In genomic region chr12:100185361-100185894, GRCh38 we compare ENCODE assay signal across 9 cellular contexts. TPM values are rescaled to one million over a fixed set of nuclear protein-coding genes. Genes with fewer than 3 reads are reported as not detected.
DNase-seq lines count a peak whose midpoint lies in the region; ATAC-seq and TF ChIP-seq lines count a peak whose summit lies in the region.
"Had no signal": no experiment of that assay in that cellular context is flagged by ENCODE, and none has a peak within 500 bp of the region (broad histone marks: within the 10 kb centered on the region; RNA-seq: fewer than 3 reads in every experiment).

No MANE protein-coding gene starts in this region.

- no peak for TF ChIP-seq CTCF in uterus (IDR thresholded peaks at IDR 0.05)

- POLR2A ChIA-PET in CD4-positive, alpha-beta memory T cell (lab: Charles Lee; ENCODE audit: partially characterized antibody): no interaction called here

- H3K27ac Mint-ChIP-seq in activated T-cell treated with anti-CD3 and anti-CD28 coated beads, Interleukin-2, amount 50 U/mL, for 72 hours: no peak overlapping the region
- H3K27ac Mint-ChIP-seq in CD4-positive, alpha-beta memory T cell: peak overlapping the region in 1 of 7 donors; percentile 42

- H3K4me1 Mint-ChIP-seq in activated T-cell treated with anti-CD3 and anti-CD28 coated beads, Interleukin-2, amount 50 U/mL, for 72 hours (ENCODE audit: low read depth): peaks cover 14% of the 10 kb centered on the region
- peaks cover 0 to 6% (median 4%) of the 10 kb centered on the region in 4 donors for H3K4me1 Mint-ChIP-seq in CD4-positive, alpha-beta memory T cell

- no peaks in the 10 kb centered on the region for H3K9me3 Mint-ChIP-seq in activated T-cell treated with anti-CD3 and anti-CD28 coated beads, Interleukin-2, amount 50 U/mL, for 72 hours
- H3K9me3 Mint-ChIP-seq in CD4-positive, alpha-beta memory T cell: no peaks in the 10 kb centered on the region

- peak overlapping the region; percentile 64 to 69 for H3K27ac ChIP-seq in uterus
- no peak overlapping the region for H3K27ac ChIP-seq in CD4-positive, alpha-beta memory T cell (ENCODE audit: low read depth, low read length)
- H3K27ac ChIP-seq: C4-2B had no signal

- intact Hi-C loops in uterus (cut with DNase I; ENCODE audit: low total_unique reads): no loop called here
- intact Hi-C loops in CD4-positive, alpha-beta memory T cell (cut with micrococcal nuclease): no loop called here

- peaks cover 4 to 18% of the 10 kb centered on the region in 2 donors for H3K36me3 Mint-ChIP-seq in activated T-cell treated with anti-CD3 and anti-CD28 coated beads, Interleukin-2, amount 50 U/mL, for 72 hours (ENCODE audit: insufficient read depth in 2 of 2)
- peaks cover 14 to 19% of the 10 kb centered on the region in 2 donors for H3K36me3 Mint-ChIP-seq in CD4-positive, alpha-beta memory T cell

- TF ChIP-seq POLR2A in uterus (IDR thresholded peaks at IDR 0.05): no peak

- CTCF ChIA-PET in CD4-positive, alpha-beta memory T cell (lab: Charles Lee; ENCODE audit: partially characterized antibody): interaction anchor here (1.3 kb wide), 1 partner anchor 31 kb away, joined by 3 read pairs; no protein-coding TSS in a partner anchor

- no peaks in the 10 kb centered on the region for H3K27me3 ChIP-seq in uterus
- no peaks in the 10 kb centered on the region for H3K27me3 ChIP-seq in CD4-positive, alpha-beta memory T cell (ENCODE audit: insufficient read depth, low read length)

- H3K27me3 Mint-ChIP-seq in activated T-cell treated with anti-CD3 and anti-CD28 coated beads, Interleukin-2, amount 50 U/mL, for 72 hours (ENCODE audit: low read depth): no peaks in the 10 kb centered on the region
- no peaks in the 10 kb centered on the region for H3K27me3 Mint-ChIP-seq in CD4-positive, alpha-beta memory T cell

- no peaks in the 10 kb centered on the region for H3K4me1 ChIP-seq in uterus
- H3K4me1 ChIP-seq in CD4-positive, alpha-beta memory T cell (ENCODE audit: insufficient read depth, low read length): no peaks in the 10 kb centered on the region

- no peak overlapping the region for H3K4me3 Mint-ChIP-seq in activated T-cell treated with anti-CD3 and anti-CD28 coated beads, Interleukin-2, amount 50 U/mL, for 72 hours
- no peak overlapping the region for H3K4me3 Mint-ChIP-seq in CD4-positive, alpha-beta memory T cell

- no peaks in the 10 kb centered on the region for H3K9me3 ChIP-seq in uterus
- no peaks in the 10 kb centered on the region for H3K9me3 ChIP-seq in CD4-positive, alpha-beta memory T cell (ENCODE audit: control insufficient read depth in 1 of 2, low read length in 2 of 2)

- no peaks in the 10 kb centered on the region for H3K36me3 ChIP-seq in uterus
- no peaks in the 10 kb centered on the region for H3K36me3 ChIP-seq in CD4-positive, alpha-beta memory T cell (ENCODE audit: insufficient read depth, low read length)

- no peak overlapping the region for H3K4me3 ChIP-seq in uterus
- no peak overlapping the region for H3K4me3 ChIP-seq in CD4-positive, alpha-beta memory T cell (ENCODE audit: low read length in 2 of 2)

- ATAC-seq in activated T-cell treated with anti-CD3 and anti-CD28 coated beads, Interleukin-2, amount 50 U/mL, for 72 hours (replicated peaks in 1 of 2): peak; percentile 46 to 69
- ATAC-seq in HG03135 (IDR thresholded peaks at IDR 0.05; ENCODE audit: unreplicated experiment) (peak; percentile 69), esophagus mucosa (peak; percentile 32)

- DNase-seq in activated T-cell treated with anti-CD3 and anti-CD28 coated beads, Interleukin-2, amount 50 U/mL, for 72 hours: no peak
- DNase-seq in activated T-cell treated with anti-CD3 and anti-CD28 coated beads for 4 hours (no peak), uterus (no peak), NCI-H2171 treated with DMSO at 0.1 percent for 48 hours (lab: John Stamatoyannopoulos, UW) (no peak)
- no peak for DNase-seq in stimulated activated naive CD4-positive, alpha-beta T cell treated with Interleukin-2 at 50 U/mL for 16 hours (lab: John Stamatoyannopoulos, UW)
- no peak for DNase-seq in CD4-positive, alpha-beta memory T cell

RNA-seq across cellular contexts. Expression of gene ACTR6, which starts 15.2 kb away (rescaled TPM):
- 10 to 100 TPM; 32.7 to 37.1 TPM for total RNA-seq in activated T-cell treated with anti-CD3 and anti-CD28 coated beads, Interleukin-2, amount 50 U/mL, for 72 hours
- total RNA-seq in esophagus mucosa: 20.4 TPM
- 100 to 1,000 TPM in 1 of 4 donors, 10 to 100 TPM in 3; 13.8 to 131 (median 34.8) TPM for total RNA-seq in uterus
- total RNA-seq in CD4-positive, alpha-beta memory T cell: 10 to 100 TPM; 45.6 to 51.0 TPM
- 10 to 100 TPM; 37.5 to 64.2 TPM for polyA plus RNA-seq in CD4-positive, alpha-beta memory T cell

RNA-seq across cellular contexts. Expression of gene BLTP3B, which starts 42.8 kb away (rescaled TPM):
- total RNA-seq in activated T-cell treated with anti-CD3 and anti-CD28 coated beads, Interleukin-2, amount 50 U/mL, for 72 hours: 10 to 100 TPM; 44.7 to 48.9 TPM
- total RNA-seq in esophagus mucosa (13.5 TPM), uterus (10 to 100 TPM in 3 of 4 donors, 1 to 10 TPM in 1; 9.7 to 42.0 (median 25.1) TPM)
- 10 to 100 TPM; 16.2 to 16.8 TPM for total RNA-seq in CD4-positive, alpha-beta memory T cell
- 10 to 100 TPM; 11.0 to 14.8 TPM for polyA plus RNA-seq in CD4-positive, alpha-beta memory T cell
